In genomic region chr3:129289201-129289921, GRCh38 we compare ENCODE assay signal across 16 cellular contexts. TPM values are rescaled to one million over a fixed set of nuclear protein-coding genes. Genes with fewer than 3 reads are reported as not detected.
DNase-seq lines count a peak whose midpoint lies in the region; ATAC-seq and TF ChIP-seq lines count a peak whose summit lies in the region.
"Had no signal": no experiment of that assay in that cellular context is flagged by ENCODE, and none has a peak within 500 bp of the region (broad histone marks: within the 10 kb centered on the region; RNA-seq: fewer than 3 reads in every experiment).

No MANE protein-coding gene starts in this region.

- H2BK5ac ChIP-seq in mesenchymal stem cell (ENCODE audit: low read depth, low read length, poor library complexity, severe bottlenecking) = no peak overlapping the region

- H3K9me3 ChIP-seq in mesenchymal stem cell (ENCODE audit: control insufficient read depth, low read length) (no peaks in the 10 kb centered on the region), colonic mucosa (no peaks in the 10 kb centered on the region)
- H3K9me3 ChIP-seq: BLaER1 treated with 17β-estradiol and CSF1 and Interleukin-3, amounts not matched to agents 10 nM and 100 nM; upper lobe of right lung had no signal

- CTCF ChIA-PET in GM10248 (lab: Yijun Ruan, JAX) = interaction anchor here (1.3 to 2.4 kb wide), 4 partner anchors 12 to 43 kb away, joined by 3 to 6 read pairs (median 4); no protein-coding TSS in a partner anchor

- no peak for ATAC-seq in GM18520 (IDR thresholded peaks at IDR 0.05; ENCODE audit: unreplicated experiment)
- ATAC-seq: stimulated activated effector memory CD8-positive, alpha-beta T cell treated with anti-CD3 and anti-CD28 coated beads, Interleukin-12 subunit alpha, Interleukin-12 subunit beta, amount 100 ng/mL, for 72 hours; upper lobe of right lung had no signal

- peaks cover 21% of the 10 kb centered on the region for H3K79me1 ChIP-seq in mesenchymal stem cell (replicated peaks; ENCODE audit: low read length, poor library complexity, severe bottlenecking)

- H3K36me3 ChIP-seq in mesenchymal stem cell (ENCODE audit: control insufficient read depth in 1 of 2, insufficient read depth in 2 of 2, low read depth in 1 of 2, low read length in 2 of 2) = peaks cover 17 to 34% of the 10 kb centered on the region in 2 experiments
- H3K36me3 ChIP-seq in colonic mucosa = no peaks in the 10 kb centered on the region

- TF ChIP-seq CTCF in choroid plexus epithelial cell (conservative IDR thresholded peaks at IDR 0.05; ENCODE audit: low read depth, low read length) (no peak), colonic mucosa (IDR thresholded peaks at IDR 0.05) (no peak), GM10248 (IDR thresholded peaks at IDR 0.05; ENCODE audit: control extremely low read depth, extremely low read depth, low read depth, missing control alignments) (no peak)

- H3K18ac ChIP-seq in mesenchymal stem cell (ENCODE audit: low read depth in 1 of 2, low read length in 2 of 2) = no peak overlapping the region

- H3K4me3 ChIP-seq in choroid plexus epithelial cell (ENCODE audit: low read depth, low read length) (no peak overlapping the region), mesenchymal stem cell (ENCODE audit: insufficient read depth in 1 of 2, low read depth in 1 of 2, low read length in 2 of 2) (no peak overlapping the region), colonic mucosa (no peak overlapping the region)
- H3K4me3 ChIP-seq: BLaER1 treated with 17β-estradiol and CSF1 and Interleukin-3, amounts not matched to agents 10 nM and 100 nM; upper lobe of right lung had no signal

- DNase-seq in EH (ENCODE audit: low read depth) (peak; percentile 83), M059J (ENCODE audit: low read depth) (peak; percentile 87), choroid plexus epithelial cell (ENCODE audit: low read depth) (peak; percentile 76), mesenchymal stem cell (peak; percentile 58), colonic mucosa (no peak), GM10248 (ENCODE audit: extremely low spot score) (no peak)
- DNase-seq: activated CD4-positive, alpha-beta T cell treated with anti-CD3 and anti-CD28 coated beads, Interleukin-2, amount 50 U/mL, for 4 hours; DMS53; H9; midbrain; NCI-H2171 treated with DMSO at 0.1 percent for 48 hours; T1000; upper lobe of right lung had no signal

- H2BK12ac ChIP-seq in mesenchymal stem cell (ENCODE audit: low read length in 2 of 2) = no peak overlapping the region

- H3K4ac ChIP-seq in mesenchymal stem cell (ENCODE audit: low read depth in 1 of 2, low read length in 2 of 2) = no peak overlapping the region

- no peak overlapping the region for H3K4me2 ChIP-seq in mesenchymal stem cell (ENCODE audit: low read length, poor library complexity, severe bottlenecking)
- H3K4me2 ChIP-seq: BLaER1 treated with 17β-estradiol and CSF1 and Interleukin-3, amounts not matched to agents 10 nM and 100 nM had no signal

- no peak overlapping the region for H2BK120ac ChIP-seq in mesenchymal stem cell (ENCODE audit: low read depth, low read length)

- no peak overlapping the region for H3K14ac ChIP-seq in mesenchymal stem cell (ENCODE audit: low read length in 2 of 2)

- no peak overlapping the region for H2BK15ac ChIP-seq in mesenchymal stem cell (ENCODE audit: low read depth, poor library complexity, severe bottlenecking)

- H3K9ac ChIP-seq in mesenchymal stem cell (ENCODE audit: low read length) (peak overlapping the region; percentile 9), colonic mucosa (ENCODE audit: low read depth in 2 of 2, low read length in 2 of 2) (no peak overlapping the region)
- H3K9ac ChIP-seq: BLaER1 treated with 17β-estradiol and CSF1 and Interleukin-3, amounts not matched to agents 10 nM and 100 nM had no signal

- H3K27ac ChIP-seq in mesenchymal stem cell (ENCODE audit: low read length, poor library complexity, severe bottlenecking) (no peak overlapping the region), colonic mucosa (no peak overlapping the region)
- H3K27ac ChIP-seq: BLaER1 treated with 17β-estradiol and CSF1 and Interleukin-3, amounts not matched to agents 10 nM and 100 nM; upper lobe of right lung had no signal

- intact Hi-C loops in colonic mucosa (cut with DNase I) = no loop called here

- POLR2A ChIA-PET in GM10248 (lab: Yijun Ruan, JAX) = interaction anchor here (0.7 to 0.9 kb wide), 2 partner anchors 27 to 32 kb away, joined by 3 to 6 read pairs; a partner anchor contains a TSS

- 90% methylated on average over 4 of the region's 6 CpGs for WGBS in mesenchymal stem cell

- H2AK5ac ChIP-seq in mesenchymal stem cell (ENCODE audit: low read length, severe bottlenecking) = no peak overlapping the region

- no peak overlapping the region for H4K8ac ChIP-seq in mesenchymal stem cell (ENCODE audit: low read length)

- no peak overlapping the region for H4K91ac ChIP-seq in mesenchymal stem cell (ENCODE audit: low read length)

- no peak overlapping the region for H3K23ac ChIP-seq in mesenchymal stem cell (ENCODE audit: low read length in 2 of 2)

- no peaks in the 10 kb centered on the region for H3K27me3 ChIP-seq in mesenchymal stem cell (ENCODE audit: control insufficient read depth in 1 of 2, insufficient read depth in 1 of 2, low read length in 2 of 2)
- H3K27me3 ChIP-seq in colonic mucosa = no peaks in the 10 kb centered on the region
- H3K27me3 ChIP-seq: BLaER1 treated with 17β-estradiol and CSF1 and Interleukin-3, amounts not matched to agents 10 nM and 100 nM; upper lobe of right lung had no signal

- H3K4me1 ChIP-seq in mesenchymal stem cell (ENCODE audit: control insufficient read depth, insufficient read depth, low read depth, low read length) (no peaks in the 10 kb centered on the region), colonic mucosa (no peaks in the 10 kb centered on the region)
- H3K4me1 ChIP-seq: upper lobe of right lung had no signal

- H2AFZ ChIP-seq in mesenchymal stem cell (ENCODE audit: low read depth, low read length) = no peak overlapping the region

RNA-seq across cellular contexts. Expression of gene HMCES, which starts 10.7 kb away (rescaled TPM):
- total RNA-seq in M059J (2014; rRNA removed; shearing (Covaris generic)) = 41.4 and 46.4 TPM in 2 replicates
- polyA plus RNA-seq in mesenchymal stem cell (2013, experiment 1 of 2) = 13.3 TPM
- polyA plus RNA-seq in mesenchymal stem cell (2013, experiment 2 of 2) = 13.8 TPM
- total RNA-seq in colonic mucosa = 10 to 100 TPM; 45.0 to 53.7 TPM

RNA-seq across cellular contexts. Expression of gene COPG1, which starts 40.0 kb away (rescaled TPM):
- total RNA-seq in M059J (2014; rRNA removed; shearing (Covaris generic)) = 203 and 347 TPM in 2 replicates
- polyA plus RNA-seq in mesenchymal stem cell (2013, experiment 1 of 2) = 116 TPM
- polyA plus RNA-seq in mesenchymal stem cell (2013, experiment 2 of 2) = 110 TPM
- 100 to 1,000 TPM; 285 to 288 TPM for total RNA-seq in colonic mucosa

Comparison
In these comparisons a context has a peak if more than half of its experiments do, and no peak if none do; other contexts are left out.
1. DNase-seq: peak in EH (single experiment), M059J (single experiment), choroid plexus epithelial cell (single experiment) and mesenchymal stem cell (single experiment); none in colonic mucosa (single experiment) and GM10248 (single experiment).